7 cellular contexts compared by ENCODE assay signal in genomic region chr15:30742796-30743195, GRCh38.
DNase-seq lines count a peak whose midpoint lies in the region; TF ChIP-seq lines count a peak whose summit lies in the region.
"Not testable (repeated sequence)": the region's sequence is repeated elsewhere in the genome, so short reads cannot be mapped to it uniquely, and the experiment has no call there.

No MANE protein-coding gene starts in this region.

- not testable (repeated sequence) for H3K4me3 Mint-ChIP-seq in HFFc6

- not testable (repeated sequence) for H3K4me3 ChIP-seq in choroid plexus epithelial cell (ENCODE audit: low read depth, low read length); fibroblast of pulmonary artery (replicated peaks; ENCODE audit: low read depth, low read length)

- not testable (repeated sequence) for H3K9me3 Mint-ChIP-seq in HFFc6

- H3K27ac Mint-ChIP-seq in HFFc6: not testable (repeated sequence)

- H3K27me3 Mint-ChIP-seq in HFFc6 (ENCODE audit: insufficient read depth): not testable (repeated sequence)

- DNase-seq in AG08395 (ENCODE audit: low spot score) (peak; percentile 12), ELR (ENCODE audit: low read depth) (peak; percentile 33), HFFc6 (peak; percentile 23), amniotic epithelial cell (ENCODE audit: low read depth) (peak; percentile 67), choroid plexus epithelial cell (ENCODE audit: low read depth) (peak; percentile 57), fibroblast of pulmonary artery (ENCODE audit: low read depth) (peak; percentile 2), non-pigmented ciliary epithelial cell (ENCODE audit: low read depth) (peak; percentile 11)

- H3K36me3 Mint-ChIP-seq in HFFc6 (ENCODE audit: low read depth): peaks cover 65% of the 10 kb centered on the region

- H3K4me1 Mint-ChIP-seq in HFFc6 (ENCODE audit: low read depth): not testable (repeated sequence)

- TF ChIP-seq CTCF in HFFc6 (IDR thresholded peaks at IDR 0.05); choroid plexus epithelial cell (conservative IDR thresholded peaks at IDR 0.05; ENCODE audit: low read depth, low read length); fibroblast of pulmonary artery (IDR thresholded peaks at IDR 0.05; ENCODE audit: low read length, missing control alignments): not testable (repeated sequence)

Comparison
In these comparisons a context has a peak if more than half of its experiments do, and no peak if none do; other contexts are left out.
1. DNase-seq: peak in every context shown above with its lines; median percentile 67 in amniotic epithelial cell; 57 in choroid plexus epithelial cell; 33 in ELR; 23 in HFFc6; 12 in AG08395; 11 in non-pigmented ciliary epithelial cell; 2 in fibroblast of pulmonary artery.